In genomic region chr5:173633304-173633703, GRCh38 we compare ENCODE assay signal across 29 cellular contexts. TPM values are rescaled to one million over a fixed set of nuclear protein-coding genes. Genes with fewer than 3 reads are reported as not detected.
DNase-seq lines count a peak whose midpoint lies in the region; ATAC-seq, FAIRE-seq and TF ChIP-seq lines count a peak whose summit lies in the region.
"Had no signal": no experiment of that assay in that cellular context is flagged by ENCODE, and none has a peak within 500 bp of the region (broad histone marks: within the 10 kb centered on the region; RNA-seq: fewer than 3 reads in every experiment).

No MANE protein-coding gene starts in this region.

- peak overlapping the region; percentile 94 for H2BK12ac ChIP-seq in H1 (ENCODE audit: low read depth, low read length)

- H4K20me1 ChIP-seq in H1 (replicated peaks in 1 of 2; ENCODE audit: control insufficient read depth in 1 of 2, insufficient read depth in 2 of 2, low read length in 2 of 2), result no peaks in the 10 kb centered on the region

- 85% methylated on average over 10 of the region's 10 CpGs; no CpG with 5 or more reads in 1 of the 2 experiments for WGBS in H1 (ENCODE audit: extremely low coverage in 1 of 2, insufficient coverage in 1 of 2, insufficient read length in 1 of 2, insufficient replicate concordance in 2 of 2, low coverage in 1 of 2, low lambda C conversion rate in 2 of 2, missing lambda C conversion rate in 1 of 2), 2 experiments
- 93% methylated on average over 10 of the region's 10 CpGs for WGBS in thymus

- H3K14ac ChIP-seq in H1 (ENCODE audit: insufficient read length), result no peak overlapping the region

- FAIRE-seq in H1 (lab: Jason Lieb, UNC), result no peak
- FAIRE-seq: GM18507 had no signal

- no peak overlapping the region for H4K5ac ChIP-seq in H1 (ENCODE audit: insufficient read length, low read depth, low read length)

- no peak for TF ChIP-seq RAD21 in H1 (IDR thresholded peaks at IDR 0.05 in 1 of 2, conservative IDR thresholded peaks at IDR 0.05 in 1 of 2; ENCODE audit: low read depth in 2 of 2, low read length in 2 of 2)

- H3K4ac ChIP-seq in H1 (replicated peaks; ENCODE audit: insufficient read length, low read depth, low read length), result no peak overlapping the region

- H3K27ac Mint-ChIP-seq in MCF 10A (ENCODE audit: low read depth, unreplicated experiment), result no peak overlapping the region
- no peak overlapping the region for H3K27ac Mint-ChIP-seq in activated T-helper 17 cell treated with anti-CD3 and anti-CD28 coated beads, Interleukin-2, amount 50 U/mL, for 72 hours
- H3K27ac Mint-ChIP-seq: activated T-cell treated with anti-CD3 and anti-CD28 coated beads, Interleukin-2, amount 50 U/mL, for 72 hours; CD4-positive, CD25-positive, alpha-beta regulatory T cell; naive thymus-derived CD8-positive, alpha-beta T cell had no signal

- no peaks in the 10 kb centered on the region for H3K79me2 ChIP-seq in H1 (ENCODE audit: control insufficient read depth in 1 of 2, insufficient read depth in 2 of 2, low read length in 2 of 2)

- intact Hi-C loops in MCF 10A (cut with micrococcal nuclease), result loop anchor here (1.0 kb wide), 1 partner anchor 133 kb away; no protein-coding TSS in a partner anchor
- intact Hi-C loops in breast epithelium (cut with DNase I; ENCODE audit: low total_unique reads), result no loop called here

- ATAC-seq in activated T-helper 17 cell treated with anti-CD3 and anti-CD28 coated beads, Interleukin-2, amount 50 U/mL, for 72 hours (replicated peaks), result no peak
- no peak for ATAC-seq in HG03159 (IDR thresholded peaks at IDR 0.05; ENCODE audit: unreplicated experiment)
- ATAC-seq: activated T-cell treated with anti-CD3 and anti-CD28 coated beads, Interleukin-2, amount 50 U/mL, for 72 hours; lower lobe of right lung; naive thymus-derived CD8-positive, alpha-beta T cell; right lobe of liver had no signal

- H3K9ac ChIP-seq in H1 (replicated peaks in 1 of 4; ENCODE audit: extremely low read depth in 1 of 4, low read depth in 3 of 4, low read length in 3 of 4), result no peak overlapping the region

- DNase-seq in MCF 10A (ENCODE audit: unreplicated experiment) (peak; percentile 90), breast epithelium (ENCODE audit: low spot score in 2 of 2) (no peak), NCI-H510A treated with DMSO at 0.1 percent for 48 hours (lab: John Stamatoyannopoulos, UW) (peak; percentile 82), H1 (ENCODE audit: low read depth in 1 of 2, low spot score in 2 of 2) (no peak), brain microvascular endothelial cell (no peak)
- DNase-seq: activated CD4-positive, alpha-beta T cell treated with anti-CD3 and anti-CD28 coated beads, Interleukin-2, amount 50 U/mL, for 4 hours; activated naive CD4-positive, alpha-beta T cell treated with Interleukin-2 at 50 U/mL for 16 hours; activated T-cell treated with anti-CD3 and anti-CD28 coated beads, Interleukin-2, amount 50 U/mL, for 72 hours; AML-193; CD4-positive, CD25-positive, alpha-beta regulatory T cell; cerebellar nuclear complex; EL; GOT3; hippocampal formation; lower lobe of right lung; naive thymus-derived CD8-positive, alpha-beta T cell; NCI-H1105 treated with DMSO at 0.1 percent for 48 hours; NCI-H187 treated with DMSO at 0.1 percent for 48 hours; stimulated activated CD4-positive, alpha-beta T cell treated with anti-CD3 and anti-CD28 coated beads, Interleukin-12 subunit alpha, Interleukin-12 subunit beta, amount 100 ng/mL, for 4 hours; stimulated activated CD4-positive, alpha-beta T cell treated with anti-CD3 and anti-CD28 coated beads, Interleukin-2, amount 100 ng/mL, for 48 hours; tibial artery had no signal

- POLR2A ChIA-PET in MCF 10A (lab: Yijun Ruan, JAX) (interaction anchor here (0.6 to 1.5 kb wide), 8 partner anchors 16 to 336 kb away, joined by 3 to 9 read pairs (median 4); no protein-coding TSS in a partner anchor), H1 (lab: Charles Lee; ENCODE audit: partially characterized antibody) (interaction anchor here (1.4 kb wide), 1 partner anchor 330 kb away, joined by 4 read pairs; no protein-coding TSS in a partner anchor)

- H3K27me3 ChIP-seq in breast epithelium, result no peaks in the 10 kb centered on the region
- H3K27me3 ChIP-seq in H1 (replicated peaks in 1 of 4; ENCODE audit: control insufficient read depth in 3 of 4, extremely low read depth in 1 of 4, insufficient read depth in 3 of 4, low read length in 3 of 4), result no peaks in the 10 kb centered on the region
- H3K27me3 ChIP-seq in thymus (ENCODE audit: control insufficient read depth, insufficient read depth), result no peaks in the 10 kb centered on the region
- H3K27me3 ChIP-seq in brain microvascular endothelial cell (replicated peaks), result no peaks in the 10 kb centered on the region
- H3K27me3 ChIP-seq: right lobe of liver had no signal

- BruUV-seq in MCF 10A (replicated peaks; lab: Mats Ljungman, UMichigan), result no TSS peak

- H4K91ac ChIP-seq in H1 (replicated peaks; ENCODE audit: insufficient read length, low read length), result peak overlapping the region; percentile 59

- H3K4me2 ChIP-seq in H1 (ENCODE audit: insufficient read depth in 1 of 2, low read depth in 2 of 2, low read length in 2 of 2), result no peak overlapping the region

- H3K36me3 Mint-ChIP-seq in MCF 10A (ENCODE audit: insufficient read depth, unreplicated experiment), result no peaks in the 10 kb centered on the region
- H3K36me3 Mint-ChIP-seq in activated T-helper 17 cell treated with anti-CD3 and anti-CD28 coated beads, Interleukin-2, amount 50 U/mL, for 72 hours (ENCODE audit: low read depth), result no peaks in the 10 kb centered on the region
- H3K36me3 Mint-ChIP-seq: CD4-positive, CD25-positive, alpha-beta regulatory T cell; naive thymus-derived CD8-positive, alpha-beta T cell had no signal

- no peak overlapping the region for H3K56ac ChIP-seq in H1 (replicated peaks; ENCODE audit: insufficient read length, low read depth, low read length)

- H2BK120ac ChIP-seq in H1 (replicated peaks; ENCODE audit: low read depth, low read length), result no peak overlapping the region

- H3K9me3 ChIP-seq in breast epithelium, result no peaks in the 10 kb centered on the region
- no peaks in the 10 kb centered on the region for H3K9me3 ChIP-seq in H1 (ENCODE audit: insufficient read depth in 2 of 2, low read depth in 1 of 2, low read length in 1 of 2)
- H3K9me3 ChIP-seq in thymus (ENCODE audit: control insufficient read depth), result no peaks in the 10 kb centered on the region
- H3K9me3 ChIP-seq: lower lobe of right lung, prostate gland, right lobe of liver, tibial artery had no signal

- H3K4me1 ChIP-seq in breast epithelium (no peaks in the 10 kb centered on the region), H1 (replicated peaks in 1 of 4; ENCODE audit: control insufficient read depth in 3 of 4, insufficient read depth in 4 of 4, low read length in 3 of 4) (peaks cover 7 to 14% (median 10%) of the 10 kb centered on the region in 4 experiments), thymus (ENCODE audit: control insufficient read depth, insufficient read depth, low read length) (no peaks in the 10 kb centered on the region)
- H3K4me1 ChIP-seq: lower lobe of right lung, prostate gland had no signal

- no peaks in the 10 kb centered on the region for H3K9me3 Mint-ChIP-seq in MCF 10A (ENCODE audit: unreplicated experiment)
- no peaks in the 10 kb centered on the region for H3K9me3 Mint-ChIP-seq in activated T-helper 17 cell treated with anti-CD3 and anti-CD28 coated beads, Interleukin-2, amount 50 U/mL, for 72 hours
- H3K9me3 Mint-ChIP-seq: activated T-cell treated with anti-CD3 and anti-CD28 coated beads, Interleukin-2, amount 50 U/mL, for 72 hours; naive thymus-derived CD8-positive, alpha-beta T cell had no signal

- H3K18ac ChIP-seq in H1 (ENCODE audit: extremely low read depth, low read length), result no peak overlapping the region

- in situ Hi-C loops in brain microvascular endothelial cell (cut with HindIII; ENCODE audit: low pct_ligation_motif_present, low sequenced_read_pairs), result loop anchor here (25.0 kb wide), 1 partner anchor 304 kb away; no protein-coding TSS in a partner anchor

- H3K27me3 Mint-ChIP-seq in MCF 10A (ENCODE audit: insufficient read depth, unreplicated experiment), result no peaks in the 10 kb centered on the region
- H3K27me3 Mint-ChIP-seq in activated T-helper 17 cell treated with anti-CD3 and anti-CD28 coated beads, Interleukin-2, amount 50 U/mL, for 72 hours, result peaks cover 3% of the 10 kb centered on the region

- CTCF ChIA-PET in MCF 10A (lab: Yijun Ruan, JAX), result interaction anchor here (0.5 to 1.5 kb wide), 10 partner anchors 9 to 411 kb away, joined by 3 to 6 read pairs (median 4); no protein-coding TSS in a partner anchor
- CTCF ChIA-PET in H1 (lab: Charles Lee; ENCODE audit: partially characterized antibody), result interaction anchor here (0.8 to 3.5 kb wide), 9 partner anchors 9 to 292 kb away, joined by 3 to 16 read pairs (median 3); no protein-coding TSS in a partner anchor

- H3K4me1 Mint-ChIP-seq in MCF 10A (ENCODE audit: insufficient read depth, unreplicated experiment), result peaks cover 12% of the 10 kb centered on the region
- H3K4me1 Mint-ChIP-seq in activated T-helper 17 cell treated with anti-CD3 and anti-CD28 coated beads, Interleukin-2, amount 50 U/mL, for 72 hours, result peaks cover 7% of the 10 kb centered on the region

- no peak overlapping the region for H3K4me3 Mint-ChIP-seq in MCF 10A (ENCODE audit: unreplicated experiment)
- no peak overlapping the region for H3K4me3 Mint-ChIP-seq in activated T-helper 17 cell treated with anti-CD3 and anti-CD28 coated beads, Interleukin-2, amount 50 U/mL, for 72 hours
- H3K4me3 Mint-ChIP-seq: activated T-cell treated with anti-CD3 and anti-CD28 coated beads, Interleukin-2, amount 50 U/mL, for 72 hours; CD4-positive, CD25-positive, alpha-beta regulatory T cell; naive thymus-derived CD8-positive, alpha-beta T cell had no signal

- H4K8ac ChIP-seq in H1 (ENCODE audit: extremely low read depth, insufficient read depth, low read length), result no peak overlapping the region; the same call in 1 of the 2 replicates

- TF ChIP-seq CTCF in MCF 10A (IDR thresholded peaks at IDR 0.05; ENCODE audit: unreplicated experiment) (no peak), breast epithelium (IDR thresholded peaks at IDR 0.05) (no peak), H1 (IDR thresholded peaks at IDR 0.05; ENCODE audit: control extremely low read depth in 1 of 3, insufficient read depth in 1 of 3, low read depth in 1 of 3, low read length in 3 of 3) (no peak), brain microvascular endothelial cell (IDR thresholded peaks at IDR 0.05; ENCODE audit: low read depth, low read length, missing control alignments) (no peak)

- H3K27ac ChIP-seq in breast epithelium (no peak overlapping the region), H1 (ENCODE audit: low read depth, low read length) (no peak overlapping the region), thymus (ENCODE audit: low read depth) (peak overlapping the region; percentile 5), brain microvascular endothelial cell (no peak overlapping the region)
- H3K27ac ChIP-seq: HL-60, lower lobe of right lung, prostate gland, right lobe of liver, SK-N-MC, tibial artery had no signal

- H3K36me3 ChIP-seq in breast epithelium (no peaks in the 10 kb centered on the region), H1 (ENCODE audit: control insufficient read depth in 2 of 4, insufficient read depth in 4 of 4, low read length in 3 of 4) (no peaks in the 10 kb centered on the region), thymus (ENCODE audit: control insufficient read depth, insufficient read depth) (no peaks in the 10 kb centered on the region), brain microvascular endothelial cell (replicated peaks) (no peaks in the 10 kb centered on the region)
- H3K36me3 ChIP-seq: lower lobe of right lung, prostate gland, right lobe of liver, tibial artery had no signal

- peak overlapping the region; percentile 70; the same call in 1 of the 2 replicates for H2AK5ac ChIP-seq in H1 (ENCODE audit: low read depth, low read length)

- no peak for TF ChIP-seq EP300 in H1 (IDR thresholded peaks at IDR 0.05; ENCODE audit: borderline replicate concordance in 1 of 2, low read depth in 2 of 2, low read length in 2 of 2)

- no peak overlapping the region; the same call in 1 of the 2 replicates for H2BK15ac ChIP-seq in H1 (ENCODE audit: low read length)

- no peak overlapping the region for H2BK20ac ChIP-seq in H1 (ENCODE audit: low read length)

- no peak overlapping the region for H3K23ac ChIP-seq in H1 (ENCODE audit: insufficient read length)

- H3K4me3 ChIP-seq in breast epithelium, result no peak overlapping the region
- no peak overlapping the region for H3K4me3 ChIP-seq in H1 (ENCODE audit: extremely low read depth in 1 of 4, insufficient read depth in 2 of 4, low read depth in 3 of 4, low read length in 4 of 4)
- H3K4me3 ChIP-seq in thymus (ENCODE audit: low read length), result no peak overlapping the region
- no peak overlapping the region for H3K4me3 ChIP-seq in brain microvascular endothelial cell (ENCODE audit: low read depth, low read length)
- H3K4me3 ChIP-seq: lower lobe of right lung, prostate gland, right lobe of liver, SK-N-MC, tibial artery had no signal

- H3K23me2 ChIP-seq in H1 (ENCODE audit: low read depth, low read length), result no peaks in the 10 kb centered on the region; the same call in 1 of the 2 replicates

- H2AFZ ChIP-seq in H1 (ENCODE audit: low read length), result no peak overlapping the region

- no peak for TF ChIP-seq POLR2A in breast epithelium (IDR thresholded peaks at IDR 0.05)
- no peak for TF ChIP-seq POLR2A in H1 (IDR thresholded peaks at IDR 0.05; ENCODE audit: control extremely low read depth in 1 of 2, low read depth in 2 of 2, low read length in 2 of 2)

- peak overlapping the region; percentile 32; the same call in 1 of the 2 replicates for H2BK5ac ChIP-seq in H1 (ENCODE audit: low read depth, low read length)

- no peaks in the 10 kb centered on the region for H3K79me1 ChIP-seq in H1 (ENCODE audit: low read depth, low read length)

RNA-seq across cellular contexts. Expression of gene BOD1, which starts 16.9 kb away (rescaled TPM):
- total RNA-seq in MCF 10A (2022), result 129 and 139 TPM in 2 replicates
- total RNA-seq in breast epithelium, result 10 to 100 TPM; 61.5 to 68.0 (median 64.6) TPM
- total RNA-seq in H1 (2021; fragmentation: NEBNext Ultra II Directional; extraction: Animal tissue kit (Norgen Biotek cat#: 25700)), result 143 and 149 TPM in 2 replicates
- 83.1 and 107 TPM in 2 replicates for polyA plus RNA-seq in H1 (2011; rRNA removed)
- polyA plus RNA-seq in H1 (2011; cell fraction: cytosol; rRNA removed), result 127 TPM
- polyA plus RNA-seq in H1 (2011; cell fraction: nucleus; rRNA removed), result 58.0 TPM
- polyA plus RNA-seq in H1 (2012, experiment 1 of 2), result 133 to 170 TPM (median 136 TPM) in 4 replicates
- 111 TPM for polyA plus RNA-seq in H1 (2012, experiment 2 of 2)
- polyA plus RNA-seq in H1 (2013, experiment 1 of 2), result 117 TPM
- 117 TPM for polyA plus RNA-seq in H1 (2013, experiment 2 of 2)
- polyA minus RNA-seq in H1 (2011; rRNA and poly(A)+ RNA removed), result 114 and 131 TPM in 2 replicates
- 68.5 TPM for polyA minus RNA-seq in H1 (2011; cell fraction: cytosol; rRNA and poly(A)+ RNA removed)
- 60.4 TPM for polyA minus RNA-seq in H1 (2011; cell fraction: nucleus; rRNA and poly(A)+ RNA removed)
- 38.8 TPM for polyA plus RNA-seq in thymus
- 10 to 100 TPM; 23.1 to 24.9 TPM for total RNA-seq in activated T-helper 17 cell treated with anti-CD3 and anti-CD28 coated beads, Interleukin-2, amount 50 U/mL, for 72 hours

Comparison
In these comparisons a context has a peak if more than half of its experiments do, and no peak if none do; other contexts are left out.
1. DNase-seq: peak in MCF 10A (single experiment) and NCI-H510A treated with DMSO at 0.1 percent for 48 hours (single experiment); none in breast epithelium (0 of 2), H1 (0 of 2) and brain microvascular endothelial cell (single experiment).